ENCODE assay signal across 16 cellular contexts in genomic region chr16:8862309-8863130, GRCh38. TPM values are rescaled to one million over a fixed set of nuclear protein-coding genes. Genes with fewer than 3 reads are reported as not detected.
DNase-seq lines count a peak whose midpoint lies in the region; ATAC-seq and TF ChIP-seq lines count a peak whose summit lies in the region.
"Had no signal": no experiment of that assay in that cellular context is flagged by ENCODE, and none has a peak within 500 bp of the region (broad histone marks: within the 10 kb centered on the region; RNA-seq: fewer than 3 reads in every experiment).

No MANE protein-coding gene starts in this region.

- H3K4me1 ChIP-seq in SK-N-SH (ENCODE audit: control insufficient read depth in 1 of 2, insufficient read depth in 2 of 2, low read depth in 1 of 2, low read length in 1 of 2) (peaks cover 25 to 33% of the 10 kb centered on the region in 2 experiments; a peak in 2 of 4 replicates), right atrium auricular region (peaks cover 0 to 78% of the 10 kb centered on the region in 2 donors), sigmoid colon (peaks cover 0 to 42% (median 40%) of the 10 kb centered on the region in 4 donors)

- intact Hi-C loops in sigmoid colon (cut with DNase I): no loop called here

- DNase-seq in SK-N-SH (no peak), right atrium auricular region (ENCODE audit: low spot score) (no peak), sigmoid colon (no peak), NCI-H2107 treated with DMSO at 0.1 percent for 48 hours (lab: John Stamatoyannopoulos, UW; ENCODE audit: unreplicated experiment) (no peak), foreskin melanocyte (no peak)
- DNase-seq: activated CD8-positive, alpha-beta memory T cell treated with anti-CD3 and anti-CD28 coated beads for 24 hours; amniotic stem cell; MV-4-11; NCI-H226; OCI-M1; retina; T-helper 9 cell had no signal

- TF ChIP-seq POLR2A in Raji (IDR thresholded peaks at IDR 0.05; ENCODE audit: insufficient read depth, low read depth, low read length) (0 out of 2 replicates have a peak, but pooled peaks have one; percentile 12), sigmoid colon (IDR thresholded peaks at IDR 0.05) (no peak)

- TF ChIP-seq CTCF in SK-N-SH (IDR thresholded peaks at IDR 0.05) (no peak), right atrium auricular region (IDR thresholded peaks at IDR 0.05) (no peak), sigmoid colon (IDR thresholded peaks at IDR 0.05) (no peak)

- no peak overlapping the region for H3K4me2 ChIP-seq in SK-N-SH

- H3K9me2 ChIP-seq in SK-N-SH: no peaks in the 10 kb centered on the region

- ATAC-seq in SK-N-SH treated with all-trans-retinoic acid at 6 μM for 48 hours (no peak), HG02884 (IDR thresholded peaks at IDR 0.05; ENCODE audit: unreplicated experiment) (no peak)

- H3F3A ChIP-seq in SK-N-SH (replicated peaks; ENCODE audit: insufficient read depth): no peaks in the 10 kb centered on the region

- H3K9me3 ChIP-seq in SK-N-SH (no peaks in the 10 kb centered on the region), right atrium auricular region (no peaks in the 10 kb centered on the region), sigmoid colon (no peaks in the 10 kb centered on the region)

- H3K27me3 ChIP-seq in SK-N-SH (ENCODE audit: insufficient read depth) (no peaks in the 10 kb centered on the region), right atrium auricular region (no peaks in the 10 kb centered on the region), sigmoid colon (peaks cover 0 to 15% (median 0%) of the 10 kb centered on the region in 3 donors)

- H3K4me3 ChIP-seq in SK-N-SH (ENCODE audit: low read depth in 2 of 2, low read length in 1 of 2) (no peak overlapping the region), right atrium auricular region (no peak overlapping the region), sigmoid colon (no peak overlapping the region)

- POLR2A ChIA-PET in SK-N-SH (lab: Yijun Ruan, JAX): interaction anchor here (1.0 to 1.1 kb wide), 3 partner anchors 10 to 59 kb away, joined by 3 to 6 read pairs (median 3); no protein-coding TSS in a partner anchor

- CTCF ChIA-PET in SK-N-SH (lab: Yijun Ruan, JAX): interaction anchor here (1.0 to 1.6 kb wide), 4 partner anchors 10 to 207 kb away, joined by 3 to 7 read pairs (median 3); no protein-coding TSS in a partner anchor

- H4K20me1 ChIP-seq in SK-N-SH (ENCODE audit: insufficient read depth): peaks cover 65% of the 10 kb centered on the region

- TF ChIP-seq RAD21 in SK-N-SH (IDR thresholded peaks at IDR 0.05; ENCODE audit: low read length): no peak

- H3K36me3 ChIP-seq in SK-N-SH (replicated peaks in 1 of 2; ENCODE audit: control insufficient read depth in 1 of 2, insufficient read depth in 2 of 2, low read length in 1 of 2): peaks cover 0 to 9% of the 10 kb centered on the region in 2 experiments
- H3K36me3 ChIP-seq in right atrium auricular region: peaks cover 15% of the 10 kb centered on the region
- peaks cover 0 to 11% (median 3%) of the 10 kb centered on the region in 4 donors for H3K36me3 ChIP-seq in sigmoid colon

- 94% methylated on average over 14 of the region's 14 CpGs for WGBS in SK-N-SH (ENCODE audit: low lambda C conversion rate)
- 76 to 84% methylated on average over 14 of the region's 14 CpGs for WGBS in sigmoid colon, 2 donors

- no peak overlapping the region for H3K9ac ChIP-seq in SK-N-SH

- no peak overlapping the region for H3K27ac ChIP-seq in SK-N-SH (ENCODE audit: low read depth in 2 of 2, low read length in 1 of 2)
- peak overlapping the region; percentile 51 to 83 for H3K27ac ChIP-seq in right atrium auricular region
- peak overlapping the region in 3 of 4 donors; percentile 0 to 74 (median 18) for H3K27ac ChIP-seq in sigmoid colon

- H2AFZ ChIP-seq in SK-N-SH (ENCODE audit: low read depth): no peak overlapping the region

- TF ChIP-seq EP300 in SK-N-SH (IDR thresholded peaks at IDR 0.05; ENCODE audit: borderline replicate concordance in 1 of 2, low read depth in 1 of 2, low read length in 1 of 2): no peak
- no peak for TF ChIP-seq EP300 in sigmoid colon (IDR thresholded peaks at IDR 0.05)

- peaks cover 94% of the 10 kb centered on the region for H3K79me2 ChIP-seq in SK-N-SH (ENCODE audit: insufficient read depth)

TF ChIP-seq in SK-N-SH, 30 proteins besides CTCF, POLR2A, EP300 and RAD21:
- peak; percentile 8 for TF ChIP-seq CHD2 (IDR thresholded peaks at IDR 0.05; ENCODE audit: low read length, partially characterized antibody)
- no peak for TF ChIP-seq FOXM1 (IDR thresholded peaks at IDR 0.05; ENCODE audit: low read depth)

TF ChIP-seq in SK-N-SH treated with all-trans-retinoic acid at 6 μM for 48 hours, 23 proteins besides CTCF, POLR2A, EP300 and RAD21:
- TF ChIP-seq ARNTL (CRISPR knock-in tag; IDR thresholded peaks at IDR 0.05; ENCODE audit: borderline replicate concordance, low read depth): no peak

RNA-seq across cellular contexts. Expression of gene CARHSP1, which starts 6.3 kb away (rescaled TPM):
- polyA plus RNA-seq in SK-N-SH (2012; rRNA removed) (60.6 and 93.6 TPM in 2 replicates), sigmoid colon (100 to 1,000 TPM; 121 to 154 (median 134) TPM)
- 41.7 and 53.3 TPM in 2 replicates for polyA plus RNA-seq in SK-N-SH (2012; cell fraction: cytosol; rRNA removed)
- polyA plus RNA-seq in SK-N-SH (2012; cell fraction: nucleus; rRNA removed): 56.6 and 82.5 TPM in 2 replicates
- total RNA-seq in right atrium auricular region (10 to 100 TPM; 28.4 to 84.8 TPM), sigmoid colon (10 to 100 TPM; 32.1 to 79.5 (median 52.8) TPM)

RNA-seq across cellular contexts. Expression of gene LITAFD, which starts 19.6 kb away (rescaled TPM):
- not detected in 2 replicates for polyA plus RNA-seq in SK-N-SH (2012; rRNA removed)
- polyA plus RNA-seq in SK-N-SH (2012; cell fraction: cytosol; rRNA removed): not detected in 2 replicates
- polyA plus RNA-seq in SK-N-SH (2012; cell fraction: nucleus; rRNA removed): not detected in 2 replicates
- total RNA-seq in right atrium auricular region: not detected
- not detected for total RNA-seq in sigmoid colon
- not detected for polyA plus RNA-seq in sigmoid colon
- total RNA-seq: HT-29 had no signal

Comparison
In these comparisons a context has a peak if more than half of its experiments do, and no peak if none do; other contexts are left out.
1. H3K27ac ChIP-seq: peak in right atrium auricular region (2 of 2) and sigmoid colon (3 of 4); none in SK-N-SH (0 of 2).